In the genomic region with DNA sequence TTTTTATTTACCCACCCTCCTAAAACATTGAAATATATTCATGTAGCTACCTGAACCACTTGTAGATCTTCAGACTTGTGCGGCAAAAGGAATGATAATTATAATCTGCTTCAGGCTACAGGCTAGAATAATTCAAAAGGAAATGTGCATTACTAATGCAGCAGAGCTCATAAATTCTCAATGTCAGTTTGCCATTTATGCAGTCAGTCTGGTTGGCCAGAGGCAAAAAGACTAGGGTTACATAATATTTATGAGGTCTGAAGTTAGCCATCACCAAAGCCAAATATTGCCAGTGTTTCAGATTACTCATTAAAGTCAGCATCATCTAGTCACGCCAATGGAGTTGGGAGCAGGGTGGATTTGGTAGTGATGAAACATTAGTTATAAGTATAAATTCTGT, we compare ENCODE assay signal across 14 cellular contexts. TPM values are rescaled to one million over a fixed set of nuclear protein-coding genes. Genes with fewer than 3 reads are reported as not detected.
DNase-seq lines count a peak whose midpoint lies in the region; ATAC-seq, FAIRE-seq and TF ChIP-seq lines count a peak whose summit lies in the region.
"Had no signal": no experiment of that assay in that cellular context is flagged by ENCODE, and none has a peak within 500 bp of the region (broad histone marks: within the 10 kb centered on the region; RNA-seq: fewer than 3 reads in every experiment).

No MANE protein-coding gene starts in this region.

- no peaks in the 10 kb centered on the region for H4K20me1 ChIP-seq in keratinocyte (ENCODE audit: control insufficient read depth, extremely low read depth, insufficient read depth, low read length)

- H2AFZ ChIP-seq in keratinocyte (ENCODE audit: control insufficient read depth, low read length), result no peak overlapping the region

- no peak overlapping the region for H3K4me3 ChIP-seq in keratinocyte (ENCODE audit: control insufficient read depth in 2 of 3, extremely low read depth in 1 of 3, insufficient read depth in 2 of 3, low read depth in 1 of 3, low read length in 3 of 3)

- H3K36me3 ChIP-seq in keratinocyte (ENCODE audit: control insufficient read depth in 2 of 2, extremely low read depth in 1 of 2, insufficient read depth in 2 of 2, low read length in 2 of 2), result no peaks in the 10 kb centered on the region
- H3K36me3 ChIP-seq: brain microvascular endothelial cell, WERI-Rb-1 had no signal

- H3K4me2 ChIP-seq in keratinocyte (ENCODE audit: control insufficient read depth, extremely low read depth, insufficient read depth, low read depth, low read length), result peak overlapping the region; percentile 17

- peak; percentile 74 for DNase-seq in COLO829 (ENCODE audit: low spot score)
- DNase-seq in LHCN-M2 (ENCODE audit: low read depth), result peak; percentile 34
- DNase-seq in SK-MEL-5 (ENCODE audit: low read depth, low spot score), result peak; percentile 33
- DNase-seq in keratinocyte (ENCODE audit: low read depth, low spot score), result peak; percentile 40
- no peak for DNase-seq in stimulated activated CD4-positive, alpha-beta T cell treated with anti-CD3 and anti-CD28 coated beads, Interleukin-2, amount 100 ng/mL, for 48 hours
- DNase-seq in KG1 (lab: John Stamatoyannopoulos, UW), result no peak
- DNase-seq in activated T-cell treated with anti-CD3 and anti-CD28 coated beads, Interleukin-2, amount 50 U/mL, for 1 hour, result no peak
- DNase-seq: activated T-cell treated with anti-CD3 and anti-CD28 coated beads, Interleukin-2, amount 50 U/mL, for 4 hours; brain microvascular endothelial cell; erythroblast; NCI-H2029; WERI-Rb-1 had no signal

- H3K27ac ChIP-seq in keratinocyte (ENCODE audit: control insufficient read depth, insufficient read depth, low read length), result peak overlapping the region; percentile 43
- H3K27ac ChIP-seq: brain microvascular endothelial cell, WERI-Rb-1 had no signal

- H3K79me2 ChIP-seq in keratinocyte (ENCODE audit: control insufficient read depth, insufficient read depth, low read length), result no peaks in the 10 kb centered on the region

- no peaks in the 10 kb centered on the region for H3K9me3 ChIP-seq in keratinocyte (ENCODE audit: control insufficient read depth, low read depth, low read length)

- no peaks in the 10 kb centered on the region for H3K27me3 ChIP-seq in keratinocyte (ENCODE audit: control insufficient read depth, extremely low read depth, insufficient read depth, low read length)
- H3K27me3 ChIP-seq: brain microvascular endothelial cell had no signal

- peak; percentile 89 for FAIRE-seq in keratinocyte (lab: Jason Lieb, UNC)

- dilution Hi-C loops in keratinocyte (cut with MboI; ENCODE audit: extremely low pct_ligation_motif_present, low sequenced_read_pairs), result no loop called here

- ATAC-seq in GM21717 (IDR thresholded peaks at IDR 0.05; ENCODE audit: unreplicated experiment), result no peak
- ATAC-seq: activated T-cell treated with anti-CD3 and anti-CD28 coated beads, Interleukin-2, amount 50 U/mL, for 4 hours; natural killer cell treated with Interleukin-12 subunit alpha and Interleukin-12 subunit beta and Interleukin-15 and Interleukin-18, amount 100 ng/mL, for 72 hours had no signal

- in situ Hi-C loops in SK-MEL-5 (cut with HindIII; ENCODE audit: low pct_unique_long_range_greater_than_20kb, low sequenced_read_pairs), result no loop called here

- H3K9me1 ChIP-seq in keratinocyte (ENCODE audit: control insufficient read depth, extremely low read depth, insufficient read depth, low read length), result no peaks in the 10 kb centered on the region

- peaks cover 13% of the 10 kb centered on the region for H3K4me1 ChIP-seq in keratinocyte (ENCODE audit: control insufficient read depth, extremely low read depth, insufficient read depth, low read length)

- H3K9ac ChIP-seq in keratinocyte (ENCODE audit: control insufficient read depth, extremely low read depth, insufficient read depth, low read length), result no peak overlapping the region

- TF ChIP-seq CTCF in keratinocyte (optimal IDR thresholded peaks at IDR 0.05 in 1 of 3, IDR thresholded peaks at IDR 0.05 in 1 of 3, conservative IDR thresholded peaks at IDR 0.05 in 1 of 3; ENCODE audit: extremely low read depth in 1 of 3, insufficient read depth in 2 of 3, low read length in 3 of 3), result no peak

RNA-seq across cellular contexts. Expression of gene METAP1D, which starts 38.9 kb away (rescaled TPM):
- 6.9 and 8.2 TPM in 2 replicates for total RNA-seq in LHCN-M2 (2014; rRNA removed)
- polyA plus RNA-seq in LHCN-M2 (2012), result 3.1 TPM
- 7.6 and 10.8 TPM in 2 replicates for total RNA-seq in SK-MEL-5 (2014; rRNA removed; shearing (Covaris generic))
- 8.7 and 8.9 TPM in 2 replicates for polyA plus RNA-seq in SK-MEL-5 (2015; cell fraction: cytosol; rRNA removed)
- 78.5 and 91.4 TPM in 2 replicates for polyA plus RNA-seq in SK-MEL-5 (2015; cell fraction: nucleus; rRNA removed)
- 3.6 to 5.1 TPM (median 4.5 TPM) in 3 replicates for polyA plus RNA-seq in keratinocyte
- 1.4 TPM for polyA plus RNA-seq in keratinocyte (2011; ENCODE audit: low read depth)
- 1.9 and 3.0 TPM in 2 replicates for polyA plus RNA-seq in keratinocyte (2011; cell fraction: cytosol; rRNA removed)
- polyA plus RNA-seq in keratinocyte (2011; cell fraction: nucleus; rRNA removed), result 9.7 and 11.3 TPM in 2 replicates
- 2.5 and 3.2 TPM in 2 replicates for polyA plus RNA-seq in keratinocyte (2012; ENCODE audit: low replicate concordance)
- 3.3 to 6.1 TPM (median 3.9 TPM) in 3 replicates for polyA minus RNA-seq in keratinocyte
- 2.1 TPM for polyA minus RNA-seq in keratinocyte (2011; cell fraction: cytosol; rRNA and poly(A)+ RNA removed)
- 4.5 and 7.9 TPM in 2 replicates for polyA minus RNA-seq in keratinocyte (2011; cell fraction: nucleus; rRNA and poly(A)+ RNA removed)

RNA-seq across cellular contexts. Expression of gene DLX1, which starts 46.7 kb away (rescaled TPM):
- total RNA-seq in LHCN-M2 (2014; rRNA removed), result 4.6 and 5.6 TPM in 2 replicates
- 3.5 TPM for polyA plus RNA-seq in LHCN-M2 (2012)
- total RNA-seq in SK-MEL-5 (2014; rRNA removed; shearing (Covaris generic)), result 3.6 and 4.8 TPM in 2 replicates
- 24.8 and 33.3 TPM in 2 replicates for polyA plus RNA-seq in SK-MEL-5 (2015; cell fraction: cytosol; rRNA removed)
- 53.0 and 79.0 TPM in 2 replicates for polyA plus RNA-seq in SK-MEL-5 (2015; cell fraction: nucleus; rRNA removed)
- 0.68 to 1.5 TPM (median 0.88 TPM) in 3 replicates for polyA plus RNA-seq in keratinocyte
- 0.39 TPM for polyA plus RNA-seq in keratinocyte (2011; ENCODE audit: low read depth)
- polyA plus RNA-seq in keratinocyte (2011; cell fraction: cytosol; rRNA removed), result 0.62 and 0.81 TPM in 2 replicates
- polyA plus RNA-seq in keratinocyte (2011; cell fraction: nucleus; rRNA removed), result 1.7 and 2.8 TPM in 2 replicates
- 0.48 and 1.5 TPM in 2 replicates for polyA plus RNA-seq in keratinocyte (2012; ENCODE audit: low replicate concordance)
- polyA minus RNA-seq in keratinocyte, result 0.32 to 2.0 TPM (median 0.99 TPM) in 3 replicates
- polyA minus RNA-seq in keratinocyte (2011; cell fraction: cytosol; rRNA and poly(A)+ RNA removed), result not detected
- polyA minus RNA-seq in keratinocyte (2011; cell fraction: nucleus; rRNA and poly(A)+ RNA removed), result 0.54 and 0.63 TPM in 2 replicates
- total RNA-seq: activated T-cell treated with anti-CD3 and anti-CD28 coated beads, Interleukin-2, amount 50 U/mL, for 4 hours; natural killer cell treated with Interleukin-12 subunit alpha and Interleukin-12 subunit beta and Interleukin-15 and Interleukin-18, amount 100 ng/mL, for 72 hours had no signal

Comparison
In these comparisons a context has a peak if more than half of its experiments do, and no peak if none do; other contexts are left out.
1. DNase-seq: peak in COLO829 (single experiment), LHCN-M2 (single experiment), SK-MEL-5 (single experiment) and keratinocyte (single experiment); none in stimulated activated CD4-positive, alpha-beta T cell treated with anti-CD3 and anti-CD28 coated beads, Interleukin-2, amount 100 ng/mL, for 48 hours (0 of 2), KG1 (single experiment) and activated T-cell treated with anti-CD3 and anti-CD28 coated beads, Interleukin-2, amount 50 U/mL, for 1 hour (single experiment).